In the genomic region with DNA sequence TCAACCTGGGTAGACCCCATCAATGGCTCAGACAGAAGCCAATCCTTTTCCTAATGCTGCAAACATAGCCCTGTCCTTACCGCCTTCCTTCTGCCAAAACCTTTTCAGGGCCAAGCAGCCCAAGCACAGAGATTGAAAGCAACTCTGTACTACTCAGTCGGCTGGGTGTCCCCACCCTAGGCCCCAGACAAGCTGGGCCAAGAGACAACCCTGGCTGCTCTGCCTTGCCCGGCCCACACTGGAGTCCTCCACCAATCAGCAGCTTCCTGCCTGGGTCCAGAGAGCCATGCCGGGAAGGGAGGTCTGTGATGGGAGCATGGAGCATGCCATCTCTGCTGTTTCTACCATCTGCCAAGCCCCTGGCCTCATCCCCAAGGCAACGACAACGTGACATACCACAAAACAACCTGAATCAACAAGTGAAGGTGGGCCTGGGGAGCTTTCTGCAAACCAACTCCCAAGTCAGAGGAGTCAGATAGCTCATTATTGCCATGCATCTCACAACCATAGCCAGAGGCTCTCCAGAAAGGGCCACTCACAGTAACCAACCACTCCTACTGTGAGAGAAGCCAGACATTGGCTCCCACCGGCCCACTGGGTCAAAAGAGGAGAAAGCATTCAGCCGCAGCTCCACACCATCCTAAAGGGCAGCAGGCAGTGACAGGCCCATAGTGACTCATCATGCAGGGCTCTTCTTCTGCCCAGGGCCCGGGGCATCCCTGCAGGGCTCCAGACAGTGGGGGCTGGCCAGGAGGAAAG, we compare ENCODE assay signal across 1 cellular context.
TF ChIP-seq lines count a peak whose summit lies in the region.

No MANE protein-coding gene starts in this region.

TF ChIP-seq in IMR-90, 13 proteins besides CTCF, POLR2A, EP300 and RAD21:
- TF ChIP-seq BHLHE40 (IDR thresholded peaks at IDR 0.05; ENCODE audit: low read depth, low read length), result no peak
